ENCODE assay signal across 28 cellular contexts in genomic region chr6:112113371-112113770, GRCh38. TPM values are rescaled to one million over a fixed set of nuclear protein-coding genes. Genes with fewer than 3 reads are reported as not detected.
A peak's percentile ranks its signal among the peaks of the same experiment; 100 is the strongest.
DNase-seq lines count a peak whose midpoint lies in the region; ATAC-seq lines count a peak whose summit lies in the region.
"Had no signal": no experiment of that assay in that cellular context is flagged by ENCODE, and none has a peak within 500 bp of the region (broad histone marks: within the 10 kb centered on the region; RNA-seq: fewer than 3 reads in every experiment).

No MANE protein-coding gene starts in this region.

- H3K27me3 ChIP-seq in GM23248 (replicated peaks; ENCODE audit: insufficient read depth) (no peaks in the 10 kb centered on the region), SJCRH30 (no peaks in the 10 kb centered on the region), rectal smooth muscle tissue (ENCODE audit: control insufficient read depth, insufficient read depth, low read length) (no peaks in the 10 kb centered on the region)
- H3K27me3 ChIP-seq: ascending aorta, colonic mucosa, sigmoid colon, transverse colon had no signal

- H3K4me3 ChIP-seq in GM23248 (no peak overlapping the region), SJCRH30 (peak overlapping the region; percentile 5; the same call in 1 of the 2 replicates), rectal smooth muscle tissue (ENCODE audit: low read length) (no peak overlapping the region)
- H3K4me3 ChIP-seq: ascending aorta, colonic mucosa, sigmoid colon, transverse colon had no signal

- H3K4me1 ChIP-seq in GM23248 (ENCODE audit: insufficient read depth) (peaks cover 14% of the 10 kb centered on the region), SJCRH30 (peaks cover 65% of the 10 kb centered on the region), rectal smooth muscle tissue (ENCODE audit: control insufficient read depth, insufficient read depth, low read length) (peaks cover 2% of the 10 kb centered on the region)
- H3K4me1 ChIP-seq: ascending aorta, colonic mucosa, parathyroid adenoma, transverse colon had no signal

- peaks cover 92% of the 10 kb centered on the region for H3F3A ChIP-seq in GM23248 (ENCODE audit: insufficient read depth)

- DNase-seq in GM23248 (no peak), SJCRH30 (peak; percentile 77 to 91), left kidney (ENCODE audit: low read depth, low spot score) (peak; percentile 23), UCSD-AML1 (lab: John Stamatoyannopoulos, UW; ENCODE audit: unreplicated experiment) (no peak)
- DNase-seq in activated effector memory CD4-positive, alpha-beta T cell treated with Interleukin-2 at 50 U/mL for 16 hours, result no peak
- DNase-seq: activated CD4-positive, alpha-beta T cell treated with anti-CD3 and anti-CD28 coated beads, Interleukin-2, amount 50 U/mL, for 4 hours; activated CD8-positive, alpha-beta memory T cell treated with anti-CD3 and anti-CD28 coated beads, Interleukin-2, amount 10 ng/mL, durations not matched to agents 7 days and 5 days; activated gamma-delta T cell treated with Interleukin-2 at 50 U/mL for 16 hours; activated naive CD8-positive, alpha-beta T cell treated with anti-CD3 and anti-CD28 coated beads, Interleukin-2, amount 10 ng/mL, durations not matched to agents 7 days and 5 days; activated T-cell treated with anti-CD3 and anti-CD28 coated beads, Interleukin-2, amount 50 U/mL, for 4 hours; colonic mucosa; effector CD8-positive, alpha-beta T cell; NCI-H1092 treated with DMSO at 0.1 percent for 48 hours; NCI-H187; NCI-H524; NK-92 treated with Interleukin-12 subunit alpha and Interleukin-12 subunit beta, amount 100 ng/mL, for 24 hours; PC-3; sigmoid colon; stimulated activated CD4-positive, alpha-beta T cell treated with anti-CD3 and anti-CD28 coated beads, Interleukin-4, amount 100 ng/mL, for 1 hour; T-helper 17 cell; transverse colon had no signal

- H3K9me2 ChIP-seq in GM23248 (ENCODE audit: insufficient read depth), result no peaks in the 10 kb centered on the region

- no peaks in the 10 kb centered on the region for H3K79me2 ChIP-seq in GM23248 (ENCODE audit: insufficient read depth)
- H3K79me2 ChIP-seq: parathyroid adenoma had no signal

- no peak for ATAC-seq in HG03135 (IDR thresholded peaks at IDR 0.05; ENCODE audit: unreplicated experiment)
- ATAC-seq: activated CD4-positive, CD25-positive, alpha-beta regulatory T cell treated with anti-CD3 and anti-CD28 coated beads, Interleukin-2, amount 50 U/mL, for 24 hours; activated CD8-positive, alpha-beta memory T cell treated with anti-CD3 and anti-CD28 coated beads, Interleukin-2, amount 10 ng/mL, durations not matched to agents 7 days and 5 days; activated T-cell treated with anti-CD3 and anti-CD28 coated beads, Interleukin-2, amount 50 U/mL, for 4 hours; PC-3; T-helper 17 cell had no signal

- H3K27ac ChIP-seq in GM23248, result no peak overlapping the region
- peak overlapping the region; percentile 87 for H3K27ac ChIP-seq in SJCRH30
- H3K27ac ChIP-seq in rectal smooth muscle tissue (ENCODE audit: low read depth, low read length), result peak overlapping the region; percentile 40
- H3K27ac ChIP-seq: ascending aorta, colonic mucosa, parathyroid adenoma, sigmoid colon, transverse colon had no signal

- H3K4me2 ChIP-seq in GM23248 (ENCODE audit: unreplicated experiment), result no peak overlapping the region

- no peak overlapping the region for H2AFZ ChIP-seq in GM23248
- H2AFZ ChIP-seq: parathyroid adenoma had no signal

- H3K9ac ChIP-seq in GM23248 (0 out of 2 replicates have a peak overlapping the region, but pooled peaks have one; percentile 10), rectal smooth muscle tissue (ENCODE audit: low read length) (no peak overlapping the region)
- H3K9ac ChIP-seq: parathyroid adenoma had no signal

- in situ Hi-C loops in GM23248 (cut with MboI), result no loop called here

- no peaks in the 10 kb centered on the region for H4K20me1 ChIP-seq in GM23248 (ENCODE audit: insufficient read depth)

- 51 to 57% methylated on average over 2 of the region's 2 CpGs for whole genome bisulfite sequencing in GM23248 (ENCODE audit: low coverage in 1 of 2, low lambda C conversion rate in 2 of 2, missing lambda C conversion rate in 2 of 2), 2 experiments

- H3K36me3 ChIP-seq in GM23248 (ENCODE audit: low read depth), result peaks cover 100% of the 10 kb centered on the region
- H3K36me3 ChIP-seq in SJCRH30, result no peaks in the 10 kb centered on the region
- H3K36me3 ChIP-seq in rectal smooth muscle tissue (ENCODE audit: control insufficient read depth, insufficient read depth, low read length), result peaks cover 15% of the 10 kb centered on the region
- H3K36me3 ChIP-seq: colonic mucosa, transverse colon had no signal

- H3K9me3 ChIP-seq in GM23248 (ENCODE audit: low read depth) (no peaks in the 10 kb centered on the region), SJCRH30 (replicated peaks) (no peaks in the 10 kb centered on the region)
- H3K9me3 ChIP-seq: ascending aorta, colonic mucosa, sigmoid colon, transverse colon had no signal

RNA-seq across cellular contexts. Expression of gene FAM229B, which starts 26.0 kb away (rescaled TPM):
- total RNA-seq in GM23248 (2014; rRNA removed; shearing (Covaris generic)), result 11.9 and 12.0 TPM in 2 replicates
- polyA plus RNA-seq in GM23248 (2016; fragmentation: Nextera tagmentation; extraction: Ambion mirVana), result 53.9 and 57.3 TPM in 2 replicates
- 53.3 and 53.4 TPM in 2 replicates for total RNA-seq in SJCRH30 (2014; rRNA removed; shearing (Covaris generic))

RNA-seq across cellular contexts. Expression of gene TUBE1, which starts 26.1 kb away (rescaled TPM):
- 42.7 and 54.9 TPM in 2 replicates for total RNA-seq in GM23248 (2014; rRNA removed; shearing (Covaris generic))
- polyA plus RNA-seq in GM23248 (2016; fragmentation: Nextera tagmentation; extraction: Ambion mirVana), result 39.0 and 41.5 TPM in 2 replicates
- 71.3 and 84.5 TPM in 2 replicates for total RNA-seq in SJCRH30 (2014; rRNA removed; shearing (Covaris generic))

RNA-seq across cellular contexts. Expression of gene CCN6, which starts 59.5 kb away (rescaled TPM):
- not detected in 2 replicates for total RNA-seq in GM23248 (2014; rRNA removed; shearing (Covaris generic))
- 0.48 and 0.57 TPM in 2 replicates for polyA plus RNA-seq in GM23248 (2016; fragmentation: Nextera tagmentation; extraction: Ambion mirVana)
- total RNA-seq in SJCRH30 (2014; rRNA removed; shearing (Covaris generic)), result not detected in 2 replicates
- total RNA-seq: activated CD8-positive, alpha-beta memory T cell treated with anti-CD3 and anti-CD28 coated beads, Interleukin-2, amount 10 ng/mL, durations not matched to agents 7 days and 5 days; activated naive CD8-positive, alpha-beta T cell treated with anti-CD3 and anti-CD28 coated beads, Interleukin-2, amount 10 ng/mL, durations not matched to agents 7 days and 5 days; ascending aorta; colonic mucosa; M059J; neural crest cell; PC-3; sigmoid colon; T-helper 17 cell; transverse colon had no signal
- polyA plus RNA-seq: sigmoid colon had no signal

Comparison
In these comparisons a context has a peak if more than half of its experiments do, and no peak if none do; other contexts are left out.
1. DNase-seq: peak in SJCRH30 (2 of 2) and left kidney (single experiment); none in GM23248 (single experiment), activated effector memory CD4-positive, alpha-beta T cell treated with Interleukin-2 at 50 U/mL for 16 hours (single experiment) and UCSD-AML1 (single experiment).